Comparison of ENCODE assay signal across 23 cellular contexts in the genomic region with DNA sequence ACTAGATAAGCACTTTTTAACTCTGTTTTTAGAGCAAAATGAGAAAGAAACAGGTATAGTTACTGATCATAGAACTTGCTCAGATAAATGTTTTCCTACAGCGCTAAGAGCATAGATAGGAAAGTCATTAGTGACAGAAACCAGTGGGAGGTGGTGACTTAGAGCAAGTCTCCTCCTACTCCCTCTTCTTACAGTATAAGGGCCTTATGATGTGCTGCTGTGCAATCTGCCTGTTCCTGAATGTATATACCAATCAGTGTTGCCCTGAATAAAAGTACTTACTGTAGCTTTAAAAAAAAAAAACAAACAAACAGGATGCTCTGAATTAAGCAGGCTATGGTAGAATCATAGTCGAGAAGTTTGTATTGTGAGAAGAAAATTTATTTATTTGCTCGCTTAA. TPM values are rescaled to one million over a fixed set of nuclear protein-coding genes. Genes with fewer than 3 reads are reported as not detected.
DNase-seq lines count a peak whose midpoint lies in the region; ATAC-seq and TF ChIP-seq lines count a peak whose summit lies in the region.
"Had no signal": no experiment of that assay in that cellular context is flagged by ENCODE, and none has a peak within 500 bp of the region (broad histone marks: within the 10 kb centered on the region; RNA-seq: fewer than 3 reads in every experiment).

No MANE protein-coding gene starts in this region.

- in situ Hi-C loops in GM13976 (cut with MboI; ENCODE audit: low sequenced_read_pairs, unreplicated experiment) = no loop called here

- TF ChIP-seq CTCF in GM13976 (IDR thresholded peaks at IDR 0.05; ENCODE audit: borderline replicate concordance, control extremely low read depth, extremely low read depth, insufficient read depth, missing control alignments) = no peak
- no peak for TF ChIP-seq CTCF in nephron progenitor cell (IDR thresholded peaks at IDR 0.05)

- peaks cover 3 to 11% of the 10 kb centered on the region in 2 donors for H3K36me3 Mint-ChIP-seq in activated T-cell treated with anti-CD3 and anti-CD28 coated beads, Interleukin-2, amount 50 U/mL, for 72 hours (ENCODE audit: insufficient read depth in 2 of 2)
- peaks cover 49% of the 10 kb centered on the region for H3K36me3 Mint-ChIP-seq in nephron progenitor cell (ENCODE audit: low read depth)

- DNase-seq in activated T-cell treated with anti-CD3 and anti-CD28 coated beads, Interleukin-2, amount 50 U/mL, for 72 hours = no peak
- no peak for DNase-seq in activated T-cell treated with anti-CD3 and anti-CD28 coated beads, Interleukin-2, amount 50 U/mL, for 1 hour
- DNase-seq in GM13976 (ENCODE audit: low spot score) = peak; percentile 28
- DNase-seq in RPMI8226 = peak; percentile 52
- no peak for DNase-seq in nephron progenitor cell
- no peak for DNase-seq in hippocampal formation (lab: John Stamatoyannopoulos, UW)
- no peak for DNase-seq in GM03348 (ENCODE audit: low spot score)
- DNase-seq: activated CD4-positive, alpha-beta T cell treated with anti-CD3 and anti-CD28 coated beads, Interleukin-2, amount 10 ng/mL, durations not matched to agents 7 days and 5 days; activated CD8-positive, alpha-beta memory T cell treated with anti-CD3 and anti-CD28 coated beads, Interleukin-2, amount 50 U/mL, for 48 hours; brain microvascular endothelial cell; CD4-positive, alpha-beta memory T cell; cortex of kidney; H7; left colon; NCI-H1048; NCI-H2081; NCI-H526; stimulated activated CD4-positive, alpha-beta T cell treated with anti-CD3 and anti-CD28 coated beads, Interleukin-2, amount 100 ng/mL, for 48 hours; upper lobe of left lung had no signal

- no peaks in the 10 kb centered on the region for H3K9me3 Mint-ChIP-seq in activated T-cell treated with anti-CD3 and anti-CD28 coated beads, Interleukin-2, amount 50 U/mL, for 72 hours
- no peaks in the 10 kb centered on the region for H3K9me3 Mint-ChIP-seq in nephron progenitor cell
- H3K9me3 Mint-ChIP-seq: activated CD4-positive, alpha-beta T cell treated with anti-CD3 and anti-CD28 coated beads, Interleukin-2, amount 10 ng/mL, durations not matched to agents 7 days and 5 days; CD4-positive, alpha-beta memory T cell; neural crest cell had no signal

- no peak overlapping the region for H3K27ac Mint-ChIP-seq in activated T-cell treated with anti-CD3 and anti-CD28 coated beads, Interleukin-2, amount 50 U/mL, for 72 hours
- peak overlapping the region; percentile 10 for H3K27ac Mint-ChIP-seq in nephron progenitor cell
- H3K27ac Mint-ChIP-seq: activated CD4-positive, alpha-beta T cell treated with anti-CD3 and anti-CD28 coated beads, Interleukin-2, amount 10 ng/mL, durations not matched to agents 7 days and 5 days had no signal

- H3K27me3 Mint-ChIP-seq in activated T-cell treated with anti-CD3 and anti-CD28 coated beads, Interleukin-2, amount 50 U/mL, for 72 hours (ENCODE audit: low read depth) = no peaks in the 10 kb centered on the region
- no peaks in the 10 kb centered on the region for H3K27me3 Mint-ChIP-seq in nephron progenitor cell (ENCODE audit: low read depth, poor library complexity)
- H3K27me3 Mint-ChIP-seq: activated CD4-positive, alpha-beta T cell treated with anti-CD3 and anti-CD28 coated beads, Interleukin-2, amount 10 ng/mL, durations not matched to agents 7 days and 5 days; CD4-positive, alpha-beta memory T cell had no signal

- no peak overlapping the region for H3K4me3 Mint-ChIP-seq in activated T-cell treated with anti-CD3 and anti-CD28 coated beads, Interleukin-2, amount 50 U/mL, for 72 hours
- no peak overlapping the region for H3K4me3 Mint-ChIP-seq in nephron progenitor cell
- H3K4me3 Mint-ChIP-seq: activated CD4-positive, alpha-beta T cell treated with anti-CD3 and anti-CD28 coated beads, Interleukin-2, amount 10 ng/mL, durations not matched to agents 7 days and 5 days; neural crest cell had no signal

- peak; percentile 71 to 84 for ATAC-seq in activated T-cell treated with anti-CD3 and anti-CD28 coated beads, Interleukin-2, amount 50 U/mL, for 72 hours (replicated peaks in 1 of 2)
- no peak for ATAC-seq in GM19463 (IDR thresholded peaks at IDR 0.05; ENCODE audit: unreplicated experiment)
- ATAC-seq: left colon had no signal

- H3K4me1 Mint-ChIP-seq in activated T-cell treated with anti-CD3 and anti-CD28 coated beads, Interleukin-2, amount 50 U/mL, for 72 hours (ENCODE audit: low read depth) = peaks cover 52% of the 10 kb centered on the region
- peaks cover 11% of the 10 kb centered on the region for H3K4me1 Mint-ChIP-seq in nephron progenitor cell

RNA-seq across cellular contexts. Expression of gene RASL10B, which starts 23.3 kb away (rescaled TPM):
- 1 to 10 TPM in 1 of 2 donors, under 1 TPM in 1; 0.32 to 1.3 TPM for total RNA-seq in activated T-cell treated with anti-CD3 and anti-CD28 coated beads, Interleukin-2, amount 50 U/mL, for 72 hours

RNA-seq across cellular contexts. Expression of gene GAS2L2, which starts 44.9 kb away (rescaled TPM):
- total RNA-seq in activated T-cell treated with anti-CD3 and anti-CD28 coated beads, Interleukin-2, amount 50 U/mL, for 72 hours = under 1 TPM; 0.09 to 0.17 TPM
- total RNA-seq: activated CD4-positive, alpha-beta T cell treated with anti-CD3 and anti-CD28 coated beads, Interleukin-2, amount 10 ng/mL, durations not matched to agents 7 days and 5 days; pulmonary artery endothelial cell; skeletal muscle tissue had no signal

RNA-seq across cellular contexts. Expression of gene C17orf50, which starts 52.5 kb away (rescaled TPM):
- total RNA-seq in activated T-cell treated with anti-CD3 and anti-CD28 coated beads, Interleukin-2, amount 50 U/mL, for 72 hours = not detected
- total RNA-seq: activated CD4-positive, alpha-beta T cell treated with anti-CD3 and anti-CD28 coated beads, Interleukin-2, amount 10 ng/mL, durations not matched to agents 7 days and 5 days; CD4-positive, alpha-beta memory T cell; H7; left colon; pulmonary artery endothelial cell; skeletal muscle tissue had no signal

Comparison
In these comparisons a context has a peak if more than half of its experiments do, and no peak if none do; other contexts are left out.
1. DNase-seq: peak in GM13976 (single experiment) and RPMI8226 (single experiment); none in activated T-cell treated with anti-CD3 and anti-CD28 coated beads, Interleukin-2, amount 50 U/mL, for 72 hours (0 of 2), activated T-cell treated with anti-CD3 and anti-CD28 coated beads, Interleukin-2, amount 50 U/mL, for 1 hour (single experiment), nephron progenitor cell (single experiment), hippocampal formation (0 of 2) and GM03348 (single experiment).